Comparison of ENCODE assay signal across 19 cellular contexts in the genomic region with DNA sequence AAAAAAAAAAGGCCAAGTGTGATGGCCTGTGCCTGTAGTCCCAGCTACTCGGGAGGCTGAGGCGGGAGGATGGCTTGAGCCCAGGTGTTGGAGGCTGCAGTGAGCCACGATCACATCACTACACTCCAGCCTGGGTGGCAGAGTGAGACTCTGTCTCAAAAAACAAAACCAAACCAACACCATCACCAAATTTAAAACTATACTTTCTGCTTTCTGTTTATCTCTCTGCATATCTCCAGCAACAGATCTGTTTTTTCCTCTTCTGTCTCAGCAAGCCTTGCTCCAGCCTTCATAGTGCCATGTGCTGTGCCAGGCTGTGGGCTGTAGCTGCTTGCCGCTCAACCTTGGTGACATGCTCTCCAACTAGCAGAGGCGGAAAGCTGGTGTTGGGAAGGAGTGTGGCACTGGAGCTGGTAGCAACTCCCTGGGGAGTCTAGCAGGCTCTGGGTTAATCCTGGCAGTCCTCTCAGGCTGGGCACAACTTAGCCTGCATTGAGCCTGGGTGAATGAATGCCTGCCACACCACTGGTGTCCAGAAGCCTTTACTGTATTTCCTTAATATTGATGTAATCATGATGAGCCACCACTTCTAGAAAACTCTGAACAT.
DNase-seq lines count a peak whose midpoint lies in the region; ATAC-seq lines count a peak whose summit lies in the region.
"Had no signal": no experiment of that assay in that cellular context is flagged by ENCODE, and none has a peak within 500 bp of the region (broad histone marks: within the 10 kb centered on the region; RNA-seq: fewer than 3 reads in every experiment).

No MANE protein-coding gene starts in this region.

- no peak overlapping the region for H2AK5ac ChIP-seq in trophoblast cell (ENCODE audit: low read length)

- no peak overlapping the region for H4K8ac ChIP-seq in trophoblast cell (ENCODE audit: low read depth, low read length)

- H3K9ac ChIP-seq in BLaER1 treated with 17β-estradiol and CSF1 and Interleukin-3, amounts not matched to agents 10 nM and 100 nM, result no peak overlapping the region
- peak overlapping the region; percentile 38 for H3K9ac ChIP-seq in trophoblast cell (ENCODE audit: low read length)

- peak; percentile 63 for ATAC-seq in aorta (ENCODE audit: low FRiP score)
- ATAC-seq: SK-N-SH treated with all-trans-retinoic acid at 6 μM for 48 hours had no signal

- H3K4me1 ChIP-seq in BLaER1 treated with 17β-estradiol and CSF1 and Interleukin-3, amounts not matched to agents 10 nM and 100 nM, result peaks cover 11 to 74% (median 50%) of the 10 kb centered on the region in 10 experiments
- H3K4me1 ChIP-seq in trophoblast cell (ENCODE audit: control insufficient read depth in 1 of 2, insufficient read depth in 2 of 2, low read length in 2 of 2) (no peaks in the 10 kb centered on the region), aorta (ENCODE audit: control insufficient read depth in 1 of 2, insufficient read depth in 2 of 2, low read length in 2 of 2) (peaks cover 0 to 2% of the 10 kb centered on the region in 2 donors)
- H3K4me1 ChIP-seq: Peyer's patch had no signal

- H3K4me1 Mint-ChIP-seq in immature natural killer cell, result no peaks in the 10 kb centered on the region

- WGBS in trophoblast cell (ENCODE audit: extremely low coverage, insufficient coverage, insufficient read length), result no CpG with 5 or more reads among the region's 5 CpGs
- WGBS in aorta, 2 donors, result 36 to 44% methylated on average over 5 of the region's 5 CpGs

- H3K27ac ChIP-seq in BLaER1 treated with 17β-estradiol and CSF1 and Interleukin-3, amounts not matched to agents 10 nM and 100 nM, result peak overlapping the region in 3 of 11 experiments; percentile 2 to 51 (median 16); a peak in 4 of 22 replicates
- H3K27ac ChIP-seq in KOPT-K1 (ENCODE audit: low read depth, low read length, poor library complexity, severe bottlenecking), result peak overlapping the region; percentile 80
- H3K27ac ChIP-seq in trophoblast cell (ENCODE audit: low read depth, low read length), result no peak overlapping the region
- peak overlapping the region in 1 of 2 donors; percentile 70 for H3K27ac ChIP-seq in aorta (ENCODE audit: low read depth in 1 of 2, low read length in 2 of 2)
- H3K27ac ChIP-seq: Peyer's patch had no signal

- peak overlapping the region in 1 of 6 donors; percentile 34 for H3K27ac Mint-ChIP-seq in immature natural killer cell

- H3K18ac ChIP-seq in trophoblast cell (ENCODE audit: low read length), result no peak overlapping the region

- peaks cover 0 to 18% (median 0%) of the 10 kb centered on the region in 11 experiments; a peak in 4 of 22 replicates for H4K20me1 ChIP-seq in BLaER1 treated with 17β-estradiol and CSF1 and Interleukin-3, amounts not matched to agents 10 nM and 100 nM

- H4K12ac ChIP-seq in trophoblast cell (ENCODE audit: low read depth, low read length), result no peak overlapping the region

- H3K79me2 ChIP-seq in trophoblast cell (ENCODE audit: control insufficient read depth, insufficient read depth, low read length, poor library complexity), result no peaks in the 10 kb centered on the region

- H3K9me3 ChIP-seq in BLaER1 treated with 17β-estradiol and CSF1 and Interleukin-3, amounts not matched to agents 10 nM and 100 nM (replicated peaks in 1 of 11), result no peaks in the 10 kb centered on the region; a peak in 1 of 22 replicates
- H3K9me3 ChIP-seq in KOPT-K1 (ENCODE audit: insufficient read depth, low read length, poor library complexity, severe bottlenecking) (no peaks in the 10 kb centered on the region), trophoblast cell (ENCODE audit: insufficient read depth, low read depth, low read length) (peaks cover 2% of the 10 kb centered on the region), aorta (ENCODE audit: control insufficient read depth, low read length) (no peaks in the 10 kb centered on the region)
- H3K9me3 ChIP-seq: Peyer's patch had no signal

- H3K14ac ChIP-seq in trophoblast cell (ENCODE audit: low read length), result no peak overlapping the region

- no peaks in the 10 kb centered on the region for H3K27me3 ChIP-seq in BLaER1 treated with 17β-estradiol and CSF1 and Interleukin-3, amounts not matched to agents 10 nM and 100 nM
- H3K27me3 ChIP-seq in trophoblast cell (ENCODE audit: insufficient read depth, low read length) (no peaks in the 10 kb centered on the region), aorta (ENCODE audit: control insufficient read depth in 1 of 2, insufficient read depth in 2 of 2, low read length in 1 of 2) (no peaks in the 10 kb centered on the region)
- H3K27me3 ChIP-seq: Peyer's patch had no signal

- H3K4me2 ChIP-seq in BLaER1 treated with 17β-estradiol and CSF1 and Interleukin-3, amounts not matched to agents 10 nM and 100 nM, result peak overlapping the region in 7 of 11 experiments; percentile 9 to 80 (median 67); a peak in 10 of 22 replicates
- H3K4me2 ChIP-seq in trophoblast cell (ENCODE audit: low read length), result no peak overlapping the region

- no peak overlapping the region for H3K4me3 ChIP-seq in BLaER1 treated with 17β-estradiol and CSF1 and Interleukin-3, amounts not matched to agents 10 nM and 100 nM
- H3K4me3 ChIP-seq in trophoblast cell (ENCODE audit: low read depth, low read length) (no peak overlapping the region), aorta (ENCODE audit: low read length in 2 of 2) (no peak overlapping the region)
- H3K4me3 ChIP-seq: Peyer's patch had no signal

- H3K79me1 ChIP-seq in trophoblast cell (ENCODE audit: low read length), result no peaks in the 10 kb centered on the region

- intact Hi-C loops in aorta (cut with DNase I), result loop anchor here (2.0 to 5.0 kb wide), 3 partner anchors 34 to 205 kb away; a partner anchor contains a TSS

- no peak overlapping the region for H3K4me3 Mint-ChIP-seq in immature natural killer cell
- H3K4me3 Mint-ChIP-seq: CD14-positive monocyte had no signal

- H3K4ac ChIP-seq in trophoblast cell (ENCODE audit: low read depth, low read length), result no peak overlapping the region

- no peaks in the 10 kb centered on the region for H3K9me3 Mint-ChIP-seq in immature natural killer cell
- H3K9me3 Mint-ChIP-seq: CD14-positive monocyte had no signal

- peaks cover 0 to 1% (median 0%) of the 10 kb centered on the region in 3 donors for H3K27me3 Mint-ChIP-seq in immature natural killer cell (ENCODE audit: low read depth in 3 of 3)

- H2AFZ ChIP-seq in trophoblast cell (ENCODE audit: insufficient read depth, low read length, poor library complexity), result no peak overlapping the region

- no peak overlapping the region for H2BK12ac ChIP-seq in trophoblast cell (ENCODE audit: low read length)

- H3K23ac ChIP-seq in trophoblast cell (ENCODE audit: low read length), result no peak overlapping the region

- H3K36me3 ChIP-seq in BLaER1 treated with 17β-estradiol and CSF1 and Interleukin-3, amounts not matched to agents 10 nM and 100 nM, result peaks cover 0 to 45% (median 9%) of the 10 kb centered on the region in 11 experiments; a peak in 10 of 22 replicates
- H3K36me3 ChIP-seq in KOPT-K1 (ENCODE audit: insufficient read depth, low read length) (no peaks in the 10 kb centered on the region; the same call in 1 of the 2 replicates), trophoblast cell (ENCODE audit: control insufficient read depth in 1 of 2, insufficient read depth in 2 of 2, low read length in 2 of 2) (peaks cover 0 to 1% of the 10 kb centered on the region in 2 experiments), aorta (ENCODE audit: control insufficient read depth in 1 of 2, insufficient read depth in 2 of 2, low read length in 1 of 2) (no peaks in the 10 kb centered on the region)
- H3K36me3 ChIP-seq: Peyer's patch had no signal

- no peak overlapping the region for H2BK5ac ChIP-seq in trophoblast cell (ENCODE audit: low read depth, low read length, poor library complexity)

- no peak overlapping the region for H4K91ac ChIP-seq in trophoblast cell (ENCODE audit: low read depth, low read length)

- no peak for DNase-seq in trophoblast cell
- peak; percentile 79 to 82 for DNase-seq in aorta
- DNase-seq in activated effector memory CD4-positive, alpha-beta T cell treated with Interleukin-2 at 50 U/mL for 16 hours, result no peak
- no peak for DNase-seq in immature natural killer cell
- DNase-seq in NCI-H524 treated with DMSO at 0.1 percent for 48 hours (lab: John Stamatoyannopoulos, UW), result no peak
- DNase-seq: ACHN, DMS153, GF-D8, Kasumi-1, NCI-H1694, NCI-H2081, NCI-H2171, NCI-H345, NCI-H526, Peyer's patch had no signal

- H2BK120ac ChIP-seq in trophoblast cell (ENCODE audit: insufficient read depth, low read length, poor library complexity), result no peak overlapping the region

- no peaks in the 10 kb centered on the region for H3K36me3 Mint-ChIP-seq in immature natural killer cell

Comparison
In these comparisons a context has a peak if more than half of its experiments do, and no peak if none do; other contexts are left out.
1. DNase-seq: peak in aorta (2 of 2); none in trophoblast cell (0 of 2), activated effector memory CD4-positive, alpha-beta T cell treated with Interleukin-2 at 50 U/mL for 16 hours (single experiment), immature natural killer cell (0 of 3) and NCI-H524 treated with DMSO at 0.1 percent for 48 hours (single experiment).